In genomic region chr14:68801631-68802030, GRCh38 we compare ENCODE assay signal across 1 cellular context.
TF ChIP-seq lines count a peak whose summit lies in the region.

No MANE protein-coding gene starts in this region.

TF ChIP-seq in K562, 482 proteins besides CTCF, POLR2A, EP300 and RAD21:
- TF ChIP-seq TRIM28 (IDR thresholded peaks at IDR 0.05), result peak; percentile 92
- TF ChIP-seq FOXM1 (IDR thresholded peaks at IDR 0.05; ENCODE audit: low read depth), result no peak
- TF ChIP-seq FOXM1 (CRISPR knock-in tag; IDR thresholded peaks at IDR 0.05; ENCODE audit: low read depth), result no peak
- TF ChIP-seq CBX3 (IDR thresholded peaks at IDR 0.05; ENCODE audit: borderline replicate concordance in 1 of 2, low read length in 2 of 2), result peak in 1 of 2 experiments; percentile 47; a peak in 1 of 3 replicates
- no peak for TF ChIP-seq ZNF507 (tag; conservative IDR thresholded peaks at IDR 0.05)
- no peak for TF ChIP-seq CSDE1 (IDR thresholded peaks at IDR 0.05)
- peak; percentile 94 for TF ChIP-seq BRD9 (IDR thresholded peaks at IDR 0.05; ENCODE audit: low read depth, partially characterized antibody)
- TF ChIP-seq HMG20B (CRISPR knock-in tag; IDR thresholded peaks at IDR 0.05), result no peak
- peak; percentile 46; the same call in 1 of the 2 replicates for TF ChIP-seq ZEB2 (IDR thresholded peaks at IDR 0.05)
- no peak for TF ChIP-seq NCOA2 (IDR thresholded peaks at IDR 0.05; ENCODE audit: partially characterized antibody in 2 of 2)
- no peak for TF ChIP-seq TCF7L2 (IDR thresholded peaks at IDR 0.05; ENCODE audit: low read depth, low read length)
- peak; percentile 95 for TF ChIP-seq ZNF280A (IDR thresholded peaks at IDR 0.05; ENCODE audit: low read depth, partially characterized antibody)
- no peak for TF ChIP-seq ZNF133 (CRISPR knock-in tag; IDR thresholded peaks at IDR 0.05)
- peak; percentile 16; the same call in 1 of the 2 replicates for TF ChIP-seq ZNF316 (IDR thresholded peaks at IDR 0.05)
- peak; percentile 65 to 79 for TF ChIP-seq TRIM24 (IDR thresholded peaks at IDR 0.05)
- 0 out of 2 replicates have a peak, but pooled peaks have one; percentile 34 for TF ChIP-seq MIER1 (IDR thresholded peaks at IDR 0.05; ENCODE audit: low read depth)
- no peak for TF ChIP-seq CBX1 (IDR thresholded peaks at IDR 0.05; ENCODE audit: low read depth)
- TF ChIP-seq ESRRA (IDR thresholded peaks at IDR 0.05; ENCODE audit: borderline replicate concordance, low read depth), result no peak
- TF ChIP-seq ZBTB40 (IDR thresholded peaks at IDR 0.05), result 0 out of 2 replicates have a peak, but pooled peaks have one; percentile 22
- no peak for TF ChIP-seq ZBTB40 (CRISPR knock-in tag; IDR thresholded peaks at IDR 0.05)
- TF ChIP-seq ZBTB43 (CRISPR knock-in tag; IDR thresholded peaks at IDR 0.05), result no peak
- TF ChIP-seq ZNF655 (CRISPR knock-in tag; IDR thresholded peaks at IDR 0.05), result no peak
- TF ChIP-seq NBN (IDR thresholded peaks at IDR 0.05; ENCODE audit: low read depth), result 0 out of 2 replicates have a peak, but pooled peaks have one; percentile 20
- TF ChIP-seq MITF (IDR thresholded peaks at IDR 0.05), result no peak
- TF ChIP-seq ZNF121 (CRISPR knock-in tag; conservative IDR thresholded peaks at IDR 0.05), result no peak
- no peak for TF ChIP-seq HNRNPUL1 (IDR thresholded peaks at IDR 0.05; ENCODE audit: low read length)
- no peak for TF ChIP-seq SUPT5H (IDR thresholded peaks at IDR 0.05)
- no peak for TF ChIP-seq PHF8 (IDR thresholded peaks at IDR 0.05; ENCODE audit: borderline replicate concordance, low read length)
- TF ChIP-seq ZNF318 (IDR thresholded peaks at IDR 0.05; ENCODE audit: borderline replicate concordance in 1 of 2, low read depth in 1 of 2), result no peak
- no peak for TF ChIP-seq ZNF764 (CRISPR knock-in tag; IDR thresholded peaks at IDR 0.05; ENCODE audit: low read depth)
- no peak for TF ChIP-seq ZNF436 (CRISPR knock-in tag; IDR thresholded peaks at IDR 0.05)
